9 cellular contexts compared by ENCODE assay signal in genomic region chr1:212470059-212470458, GRCh38. TPM values are rescaled to one million over a fixed set of nuclear protein-coding genes. Genes with fewer than 3 reads are reported as not detected.
DNase-seq lines count a peak whose midpoint lies in the region; ATAC-seq and TF ChIP-seq lines count a peak whose summit lies in the region.
"Had no signal": no experiment of that assay in that cellular context is flagged by ENCODE, and none has a peak within 500 bp of the region (broad histone marks: within the 10 kb centered on the region; RNA-seq: fewer than 3 reads in every experiment).

No MANE protein-coding gene starts in this region.

- no peak overlapping the region for H3K23ac ChIP-seq in IMR-90 (ENCODE audit: low read depth, low read length)

- peak overlapping the region in 1 of 2 experiments; percentile 83; a peak in 2 of 4 replicates for H4K8ac ChIP-seq in IMR-90 (ENCODE audit: low read depth in 2 of 2, low read length in 2 of 2)

- TF ChIP-seq CTCF in IMR-90 (conservative IDR thresholded peaks at IDR 0.05; ENCODE audit: low read depth, low read length) (no peak), left lung (IDR thresholded peaks at IDR 0.05) (no peak)
- no peak for TF ChIP-seq CTCF in CD8-positive, alpha-beta T cell (IDR thresholded peaks at IDR 0.05)

- in situ Hi-C loops in IMR-90 (cut with MboI; ENCODE audit: low sequenced_read_pairs) = no loop called here

- CTCF ChIA-PET in IMR-90 (lab: Yijun Ruan, JAX) = interaction anchor here (0.5 to 1.8 kb wide), 4 partner anchors 12 to 1734 kb away, joined by 3 to 7 read pairs (median 5); no protein-coding TSS in a partner anchor
- CTCF ChIA-PET in CD8-positive, alpha-beta T cell (lab: Charles Lee) = interaction anchor here (0.8 to 9.0 kb wide), 3 partner anchors 13 to 771 kb away, joined by 3 to 77 read pairs (median 3); no protein-coding TSS in a partner anchor

- WGBS in IMR-90 (ENCODE audit: extremely low coverage in 2 of 2, insufficient read length in 1 of 2), 2 experiments = 20% methylated on average over 3 of the region's 15 CpGs; no CpG with 5 or more reads in 1 of the 2 experiments

- H3K36me3 Mint-ChIP-seq in CD8-positive, alpha-beta T cell = no peaks in the 10 kb centered on the region

- H3K18ac ChIP-seq in IMR-90 (ENCODE audit: low read depth, low read length) = no peak overlapping the region; the same call in 1 of the 2 replicates

- no peak for TF ChIP-seq POLR2A in IMR-90 (IDR thresholded peaks at IDR 0.05; ENCODE audit: low read depth, low read length)

- H4K5ac ChIP-seq in IMR-90 (ENCODE audit: low read depth, low read length) = peak overlapping the region; percentile 41; the same call in 1 of the 2 replicates

- H3K27me3 ChIP-seq in IMR-90 (ENCODE audit: control insufficient read depth, insufficient read depth, low read length) = peaks cover 4% of the 10 kb centered on the region; the same call in 1 of the 2 replicates
- no peaks in the 10 kb centered on the region for H3K27me3 ChIP-seq in left lung
- H3K27me3 ChIP-seq in CD8-positive, alpha-beta T cell (ENCODE audit: insufficient read depth, low read length) = no peaks in the 10 kb centered on the region

- no TSS peak for BruUV-seq in IMR-90 (replicated peaks; lab: Mats Ljungman, UMichigan)

- intact Hi-C loops in IMR-90 (cut with micrococcal nuclease) (loop anchor here (10.0 kb wide), 1 partner anchor 285 kb away; no protein-coding TSS in a partner anchor), left lung (cut with DNase I) (no loop called here)
- intact Hi-C loops in CD8-positive, alpha-beta T cell (cut with DNase I, micrococcal nuclease) = no loop called here

- peak; percentile 99 for DNase-seq in IMR-90
- peak; percentile 11 for DNase-seq in cerebellum (ENCODE audit: low spot score)
- DNase-seq in left lung = peak in 1 of 2 donors; percentile 82
- no peak for DNase-seq in MV-4-11 (lab: John Stamatoyannopoulos, UW)
- DNase-seq in NCI-H2171 (lab: John Stamatoyannopoulos, UW) = no peak
- no peak for DNase-seq in CD8-positive, alpha-beta T cell

- peak overlapping the region; percentile 60; the same call in 1 of the 2 replicates for H4K91ac ChIP-seq in IMR-90 (ENCODE audit: insufficient read depth, low read depth, low read length)

- 0 out of 2 replicates have a peak overlapping the region, but pooled peaks have one; percentile 15 for H3K4me2 ChIP-seq in IMR-90 (ENCODE audit: low read depth, low read length)

- H3K4me1 ChIP-seq in IMR-90 (ENCODE audit: control insufficient read depth, insufficient read depth, low read length) = 0 out of 2 replicates have a peak, but pooled peaks cover 1% of the 10 kb centered on the region
- no peaks in the 10 kb centered on the region for H3K4me1 ChIP-seq in left lung
- no peaks in the 10 kb centered on the region for H3K4me1 ChIP-seq in CD8-positive, alpha-beta T cell (ENCODE audit: insufficient read depth, low read length)

- peak; percentile 100 for ATAC-seq in IMR-90 (ENCODE audit: low read depth)
- peak; percentile 92 for ATAC-seq in left lung
- no peak for ATAC-seq in GM21529 (IDR thresholded peaks at IDR 0.05; ENCODE audit: unreplicated experiment)
- no peak for ATAC-seq in CD8-positive, alpha-beta T cell

- H3K27ac ChIP-seq in IMR-90 (ENCODE audit: insufficient read depth, low read length) = peak overlapping the region; percentile 58; the same call in 1 of the 2 replicates
- peak overlapping the region in 1 of 2 donors; percentile 44 for H3K27ac ChIP-seq in left lung
- peak overlapping the region; percentile 93 for H3K27ac ChIP-seq in temporal lobe (ENCODE audit: low read depth, low read length)
- H3K27ac ChIP-seq in CD8-positive, alpha-beta T cell (ENCODE audit: low read depth, low read length) = no peak overlapping the region

- H3K79me1 ChIP-seq in IMR-90 (ENCODE audit: low read depth in 1 of 2, low read length in 2 of 2) = no peaks in the 10 kb centered on the region

- H3K9ac ChIP-seq in IMR-90 (ENCODE audit: low read depth, low read length) = no peak overlapping the region

- H3K9me3 ChIP-seq in IMR-90 (ENCODE audit: control insufficient read depth, insufficient read depth, low read length) (no peaks in the 10 kb centered on the region), left lung (no peaks in the 10 kb centered on the region)
- no peaks in the 10 kb centered on the region for H3K9me3 ChIP-seq in CD8-positive, alpha-beta T cell (ENCODE audit: low read length)

- H3K4ac ChIP-seq in IMR-90 (ENCODE audit: low read depth, low read length) = peak overlapping the region; percentile 51

- peak overlapping the region; percentile 71; the same call in 2 of the 3 replicates for H2BK15ac ChIP-seq in IMR-90 (ENCODE audit: low read depth, low read length)

- peak; percentile 30; the same call in 1 of the 2 replicates for TF ChIP-seq RAD21 in IMR-90 (IDR thresholded peaks at IDR 0.05; ENCODE audit: low read length)

- no peaks in the 10 kb centered on the region for H3K9me3 Mint-ChIP-seq in CD8-positive, alpha-beta T cell
- H3K9me3 Mint-ChIP-seq: T-helper 1 cell treated with Interleukin-12 subunit alpha and Interleukin-12 subunit beta and Interleukin-4 antibody, amounts not matched to agents 30 μg/mL and 1 μg/mL, for 36 hours had no signal

- peak overlapping the region; percentile 49; the same call in 1 of the 2 replicates for H2BK20ac ChIP-seq in IMR-90 (ENCODE audit: low read depth, low read length)

- H2AK5ac ChIP-seq in IMR-90 (ENCODE audit: low read depth, low read length) = peak overlapping the region; percentile 2; the same call in 1 of the 2 replicates

- no peaks in the 10 kb centered on the region for H3K27me3 Mint-ChIP-seq in CD8-positive, alpha-beta T cell (ENCODE audit: low read depth)

- H3K4me3 ChIP-seq in IMR-90 (ENCODE audit: insufficient read depth, low read depth, low read length) (no peak overlapping the region), left lung (no peak overlapping the region)
- H3K4me3 ChIP-seq in CD8-positive, alpha-beta T cell (ENCODE audit: low read depth, low read length) = no peak overlapping the region

- no peaks in the 10 kb centered on the region for H4K20me1 ChIP-seq in IMR-90 (ENCODE audit: insufficient read depth, low read length)

- H3K4me1 Mint-ChIP-seq in CD8-positive, alpha-beta T cell (ENCODE audit: low read depth) = no peaks in the 10 kb centered on the region

- H2AFZ ChIP-seq in IMR-90 (replicated peaks; ENCODE audit: low read length, poor library complexity) = peak overlapping the region; percentile 86

- H3K56ac ChIP-seq in IMR-90 (ENCODE audit: extremely low read depth, insufficient read depth, low read length) = no peak overlapping the region

- 0 out of 2 replicates have a peak overlapping the region, but pooled peaks have one; percentile 11 for H3K14ac ChIP-seq in IMR-90 (replicated peaks; ENCODE audit: low read depth, low read length)

- H2BK5ac ChIP-seq in IMR-90 (ENCODE audit: low read depth, low read length, poor library complexity, severe bottlenecking) = peak overlapping the region; percentile 61

- H3K4me3 Mint-ChIP-seq in CD8-positive, alpha-beta T cell = no peak overlapping the region
- H3K4me3 Mint-ChIP-seq: T-helper 1 cell treated with Interleukin-12 subunit alpha and Interleukin-12 subunit beta and Interleukin-4 antibody, amounts not matched to agents 30 μg/mL and 1 μg/mL, for 36 hours had no signal

- H3K36me3 ChIP-seq in IMR-90 (ENCODE audit: control insufficient read depth, insufficient read depth, low read length) (no peaks in the 10 kb centered on the region), left lung (no peaks in the 10 kb centered on the region)
- no peaks in the 10 kb centered on the region for H3K36me3 ChIP-seq in CD8-positive, alpha-beta T cell (ENCODE audit: insufficient read depth, low read length)

- POLR2A ChIA-PET in IMR-90 (lab: Charles Lee; ENCODE audit: unreplicated experiment) = interaction anchor here (0.5 to 0.7 kb wide), 3 partner anchors 9 to 1621 kb away, joined by 3 to 19 read pairs (median 3); no protein-coding TSS in a partner anchor
- POLR2A ChIA-PET in CD8-positive, alpha-beta T cell (lab: Charles Lee) = no interaction called here

- dilution Hi-C loops in IMR-90 (cut with HindIII; ENCODE audit: low sequenced_read_pairs, unreplicated experiment) = no loop called here

- no peak overlapping the region for H3K27ac Mint-ChIP-seq in CD8-positive, alpha-beta T cell
- H3K27ac Mint-ChIP-seq: T-helper 1 cell treated with Interleukin-12 subunit alpha and Interleukin-12 subunit beta and Interleukin-4 antibody, amounts not matched to agents 30 μg/mL and 1 μg/mL, for 36 hours had no signal

- H2BK120ac ChIP-seq in IMR-90 (ENCODE audit: low read depth, low read length) = peak overlapping the region; percentile 47; the same call in 1 of the 2 replicates

- peak overlapping the region; percentile 88 for H2AK9ac ChIP-seq in IMR-90 (replicated peaks; ENCODE audit: low read depth, low read length, poor library complexity)

- peaks cover 7% of the 10 kb centered on the region; the same call in 1 of the 2 replicates for H3K9me1 ChIP-seq in IMR-90 (ENCODE audit: insufficient read depth, low read length)

TF ChIP-seq in IMR-90, 13 proteins besides CTCF, POLR2A, EP300 and RAD21 (continues in another document):
- TF ChIP-seq CEBPB (IDR thresholded peaks at IDR 0.05; ENCODE audit: low read depth, low read length) (peak; percentile 57; the same call in 1 of the 2 replicates), BHLHE40 (IDR thresholded peaks at IDR 0.05; ENCODE audit: low read depth, low read length) (peak; percentile 86), MXI1 (IDR thresholded peaks at IDR 0.05; ENCODE audit: borderline replicate concordance, low read depth, low read length) (peak; percentile 68; the same call in 1 of the 2 replicates), MAZ (IDR thresholded peaks at IDR 0.05; ENCODE audit: borderline replicate concordance, low read depth, low read length) (peak; percentile 77), FOS (IDR thresholded peaks at IDR 0.05; ENCODE audit: low read depth, low read length) (peak; percentile 85), CHD1 (IDR thresholded peaks at IDR 0.05; ENCODE audit: low read depth, low read length) (no peak), RCOR1 (IDR thresholded peaks at IDR 0.05; ENCODE audit: insufficient replicate concordance, low read length) (no peak), MAFK (IDR thresholded peaks at IDR 0.05; ENCODE audit: low read depth, low read length) (no peak)

RNA-seq across cellular contexts. Expression of gene NENF, which starts 37.3 kb away (rescaled TPM):
- 15.0 and 16.0 TPM in 2 replicates for total RNA-seq in IMR-90 (2012; rRNA removed)
- 40.4 and 50.6 TPM in 2 replicates for polyA plus RNA-seq in IMR-90 (2012; rRNA removed)
- polyA plus RNA-seq in IMR-90 (2012; cell fraction: cytosol; rRNA removed) = 42.0 and 55.1 TPM in 2 replicates
- 11.2 and 13.0 TPM in 2 replicates for polyA plus RNA-seq in IMR-90 (2012; cell fraction: nucleus; rRNA removed; ENCODE audit: low replicate concordance)
- 9.5 TPM for total RNA-seq in cerebellum
- 10 to 100 TPM; 45.2 to 47.4 TPM for total RNA-seq in left lung
- total RNA-seq in temporal lobe = 19.9 TPM
- total RNA-seq in CD8-positive, alpha-beta T cell = 10 to 100 TPM; 17.7 to 20.3 TPM

RNA-seq across cellular contexts. Expression of gene PACC1, which starts 55.4 kb away (rescaled TPM):
- total RNA-seq in IMR-90 (2012; rRNA removed) = 8.6 and 10.6 TPM in 2 replicates
- 12.0 and 13.4 TPM in 2 replicates for polyA plus RNA-seq in IMR-90 (2012; rRNA removed)
- 5.5 and 7.8 TPM in 2 replicates for polyA plus RNA-seq in IMR-90 (2012; cell fraction: cytosol; rRNA removed)
- polyA plus RNA-seq in IMR-90 (2012; cell fraction: nucleus; rRNA removed; ENCODE audit: low replicate concordance) = 5.6 and 7.5 TPM in 2 replicates
- 17.2 TPM for total RNA-seq in cerebellum
- 10 to 100 TPM in 1 of 2 donors, 1 to 10 TPM in 1; 7.2 to 11.6 TPM for total RNA-seq in left lung
- total RNA-seq in temporal lobe = 19.4 TPM
- 1 to 10 TPM; 2.6 to 2.9 TPM for total RNA-seq in CD8-positive, alpha-beta T cell

Comparison
In these comparisons a context has a peak if more than half of its experiments do, and no peak if none do; other contexts are left out.
1. ATAC-seq: peak in IMR-90 (single experiment) and left lung (single experiment); none in GM21529 (single experiment) and CD8-positive, alpha-beta T cell (single experiment).
2. DNase-seq: peak in IMR-90 (single experiment) and cerebellum (single experiment); none in MV-4-11 (single experiment), NCI-H2171 (single experiment) and CD8-positive, alpha-beta T cell (0 of 7).